Comparison of ENCODE assay signal across 8 cellular contexts in genomic region chr11:119030029-119030328, GRCh38. TPM values are rescaled to one million over a fixed set of nuclear protein-coding genes. Genes with fewer than 3 reads are reported as not detected.
DNase-seq lines count a peak whose midpoint lies in the region; ATAC-seq and FAIRE-seq lines count a peak whose summit lies in the region.

No MANE protein-coding gene starts in this region.

- H3K36me3 Mint-ChIP-seq in activated T-helper 1 cell treated with anti-CD3 and anti-CD28 coated beads, Interleukin-12 subunit alpha, Interleukin-12 subunit beta, Interleukin-2, Interleukin-4 antibody, amounts not matched to agents 30 ng/mL and 10 ng/mL and 1 ng/mL, durations not matched to agents 14 hours and 24 hours and 36 hours (ENCODE audit: low read depth) = peaks cover 7% of the 10 kb centered on the region
- H3K36me3 Mint-ChIP-seq in immature natural killer cell = no peaks in the 10 kb centered on the region

- H3K9me3 Mint-ChIP-seq in activated T-helper 1 cell treated with anti-CD3 and anti-CD28 coated beads, Interleukin-12 subunit alpha, Interleukin-12 subunit beta, Interleukin-2, Interleukin-4 antibody, amounts not matched to agents 30 ng/mL and 10 ng/mL and 1 ng/mL, durations not matched to agents 14 hours and 24 hours and 36 hours = no peaks in the 10 kb centered on the region
- no peaks in the 10 kb centered on the region for H3K9me3 Mint-ChIP-seq in immature natural killer cell

- H3K4me1 Mint-ChIP-seq in activated T-helper 1 cell treated with anti-CD3 and anti-CD28 coated beads, Interleukin-12 subunit alpha, Interleukin-12 subunit beta, Interleukin-2, Interleukin-4 antibody, amounts not matched to agents 30 ng/mL and 10 ng/mL and 1 ng/mL, durations not matched to agents 14 hours and 24 hours and 36 hours (ENCODE audit: low read depth) = peaks cover 16% of the 10 kb centered on the region
- H3K4me1 Mint-ChIP-seq in immature natural killer cell = peaks cover 8 to 15% of the 10 kb centered on the region in 2 donors

- H3K27ac Mint-ChIP-seq in activated T-helper 1 cell treated with anti-CD3 and anti-CD28 coated beads, Interleukin-12 subunit alpha, Interleukin-12 subunit beta, Interleukin-2, Interleukin-4 antibody, amounts not matched to agents 30 ng/mL and 10 ng/mL and 1 ng/mL, durations not matched to agents 14 hours and 24 hours and 36 hours = peak overlapping the region; percentile 74
- peak overlapping the region in 5 of 6 donors; percentile 14 to 87 (median 78) for H3K27ac Mint-ChIP-seq in immature natural killer cell

- FAIRE-seq in GM19239 (lab: Jason Lieb, UNC) (peak; percentile 31), frontal cortex (lab: Jason Lieb, UNC) (no peak)

- H3K27ac ChIP-seq in subcutaneous abdominal adipose tissue (ENCODE audit: low read depth, low read length) = peak overlapping the region; percentile 62

- H3K9ac ChIP-seq in subcutaneous abdominal adipose tissue (ENCODE audit: low read length in 5 of 5) = peak overlapping the region in 4 of 5 donors; percentile 43 to 90 (median 77)

- intact Hi-C loops in activated T-helper 1 cell treated with anti-CD3 and anti-CD28 coated beads, Interleukin-12 subunit alpha, Interleukin-12 subunit beta, Interleukin-2, Interleukin-4 antibody, amounts not matched to agents 30 ng/mL and 10 ng/mL and 1 ng/mL, durations not matched to agents 14 hours and 24 hours and 36 hours (cut with micrococcal nuclease) = loop anchor here (1.0 to 2.0 kb wide), 9 partner anchors 12 to 101 kb away; partner anchors contain the start of genes C2CD2L, CENATAC, HYOU1 and RPS25

- H3K27me3 ChIP-seq in subcutaneous abdominal adipose tissue (ENCODE audit: control insufficient read depth in 5 of 5, insufficient read depth in 4 of 5, low read length in 5 of 5) = no peaks in the 10 kb centered on the region

- H3K4me3 ChIP-seq in subcutaneous abdominal adipose tissue (ENCODE audit: low read depth in 1 of 5, low read length in 5 of 5) = peak overlapping the region; percentile 58 to 90 (median 82)

- peak; percentile 19 for ATAC-seq in HG02973 (IDR thresholded peaks at IDR 0.05; ENCODE audit: unreplicated experiment)

- H3K4me1 ChIP-seq in subcutaneous abdominal adipose tissue (ENCODE audit: control insufficient read depth in 5 of 5, insufficient read depth in 5 of 5, low read length in 5 of 5) = peaks cover 0 to 45% (median 32%) of the 10 kb centered on the region in 5 donors

- H3K4me3 Mint-ChIP-seq in activated T-helper 1 cell treated with anti-CD3 and anti-CD28 coated beads, Interleukin-12 subunit alpha, Interleukin-12 subunit beta, Interleukin-2, Interleukin-4 antibody, amounts not matched to agents 30 ng/mL and 10 ng/mL and 1 ng/mL, durations not matched to agents 14 hours and 24 hours and 36 hours = peak overlapping the region; percentile 80
- peak overlapping the region; percentile 57 to 84 (median 72) for H3K4me3 Mint-ChIP-seq in immature natural killer cell

- no peaks in the 10 kb centered on the region for H3K9me3 ChIP-seq in subcutaneous abdominal adipose tissue (ENCODE audit: control insufficient read depth in 5 of 5, low read length in 5 of 5)

- H3K27me3 Mint-ChIP-seq in activated T-helper 1 cell treated with anti-CD3 and anti-CD28 coated beads, Interleukin-12 subunit alpha, Interleukin-12 subunit beta, Interleukin-2, Interleukin-4 antibody, amounts not matched to agents 30 ng/mL and 10 ng/mL and 1 ng/mL, durations not matched to agents 14 hours and 24 hours and 36 hours (ENCODE audit: insufficient read depth) = no peaks in the 10 kb centered on the region
- H3K27me3 Mint-ChIP-seq in immature natural killer cell (ENCODE audit: low read depth in 3 of 3) = peaks cover 0 to 4% (median 2%) of the 10 kb centered on the region in 3 donors

- peaks cover 0 to 22% (median 18%) of the 10 kb centered on the region in 5 donors for H3K36me3 ChIP-seq in subcutaneous abdominal adipose tissue (ENCODE audit: control insufficient read depth in 5 of 5, insufficient read depth in 5 of 5, low read length in 5 of 5)

- DNase-seq in GM19239 (ENCODE audit: insufficient read length, low spot score) = no peak
- DNase-seq in activated T-helper 1 cell treated with anti-CD3 and anti-CD28 coated beads, Interleukin-12 subunit alpha, Interleukin-12 subunit beta, Interleukin-2, Interleukin-4 antibody, amounts not matched to agents 30 ng/mL and 10 ng/mL and 1 ng/mL, durations not matched to agents 14 hours and 24 hours and 36 hours (ENCODE audit: low spot score) = no peak
- no peak for DNase-seq in immature natural killer cell
- no peak for DNase-seq in NCI-H128 (lab: John Stamatoyannopoulos, UW; ENCODE audit: unreplicated experiment)
- no peak for DNase-seq in NCI-H1436 treated with DMSO at 0.1 percent for 48 hours (lab: John Stamatoyannopoulos, UW)
- DNase-seq in frontal cortex (ENCODE audit: low spot score in 2 of 2) = no peak

RNA-seq across cellular contexts. Expression of gene SLC37A4, which starts 0.7 kb away (rescaled TPM):
- total RNA-seq in activated T-helper 1 cell treated with anti-CD3 and anti-CD28 coated beads, Interleukin-12 subunit alpha, Interleukin-12 subunit beta, Interleukin-2, Interleukin-4 antibody, amounts not matched to agents 30 ng/mL and 10 ng/mL and 1 ng/mL, durations not matched to agents 14 hours and 24 hours and 36 hours = 24.3 and 28.7 TPM in 2 replicates
- polyA plus RNA-seq in immature natural killer cell = 10 to 100 TPM in 2 of 3 donors, 1 to 10 TPM in 1; 9.4 to 11.6 (median 11.4) TPM
- total RNA-seq in frontal cortex = 7.7 TPM

RNA-seq across cellular contexts. Expression of gene TRAPPC4, which starts 11.4 kb away (rescaled TPM):
- total RNA-seq in activated T-helper 1 cell treated with anti-CD3 and anti-CD28 coated beads, Interleukin-12 subunit alpha, Interleukin-12 subunit beta, Interleukin-2, Interleukin-4 antibody, amounts not matched to agents 30 ng/mL and 10 ng/mL and 1 ng/mL, durations not matched to agents 14 hours and 24 hours and 36 hours = 141 and 142 TPM in 2 replicates
- polyA plus RNA-seq in immature natural killer cell = 100 to 1,000 TPM; 104 to 136 (median 110) TPM
- 68.1 TPM for total RNA-seq in frontal cortex

RNA-seq across cellular contexts. Expression of gene RPS25, which starts 11.8 kb away (rescaled TPM):
- 1,440 and 1,455 TPM in 2 replicates for total RNA-seq in activated T-helper 1 cell treated with anti-CD3 and anti-CD28 coated beads, Interleukin-12 subunit alpha, Interleukin-12 subunit beta, Interleukin-2, Interleukin-4 antibody, amounts not matched to agents 30 ng/mL and 10 ng/mL and 1 ng/mL, durations not matched to agents 14 hours and 24 hours and 36 hours
- polyA plus RNA-seq in immature natural killer cell = 1,000 to 10,000 TPM; 1,543 to 2,582 (median 1,747) TPM
- 1,027 TPM for total RNA-seq in frontal cortex

RNA-seq across cellular contexts. Expression of gene HYOU1, which starts 27.0 kb away (rescaled TPM):
- 216 and 219 TPM in 2 replicates for total RNA-seq in activated T-helper 1 cell treated with anti-CD3 and anti-CD28 coated beads, Interleukin-12 subunit alpha, Interleukin-12 subunit beta, Interleukin-2, Interleukin-4 antibody, amounts not matched to agents 30 ng/mL and 10 ng/mL and 1 ng/mL, durations not matched to agents 14 hours and 24 hours and 36 hours
- polyA plus RNA-seq in immature natural killer cell = 10 to 100 TPM; 23.2 to 49.1 (median 32.9) TPM
- total RNA-seq in frontal cortex = 44.0 TPM

RNA-seq across cellular contexts. Expression of gene CENATAC, which starts 32.0 kb away (rescaled TPM):
- 50.1 and 53.6 TPM in 2 replicates for total RNA-seq in activated T-helper 1 cell treated with anti-CD3 and anti-CD28 coated beads, Interleukin-12 subunit alpha, Interleukin-12 subunit beta, Interleukin-2, Interleukin-4 antibody, amounts not matched to agents 30 ng/mL and 10 ng/mL and 1 ng/mL, durations not matched to agents 14 hours and 24 hours and 36 hours
- 10 to 100 TPM in 2 of 3 donors, 1 to 10 TPM in 1; 9.1 to 17.1 (median 10.5) TPM for polyA plus RNA-seq in immature natural killer cell
- total RNA-seq in frontal cortex = 23.6 TPM
